Comparison of ENCODE assay signal across 1 cellular context in genomic region chr1:119140177-119141019, GRCh38.
TF ChIP-seq lines count a peak whose summit lies in the region.

WARS2 (minus strand) TSS chr1:119140653; CDS start chr1:119140644, 9 bp downstream.

TF ChIP-seq in K562, 482 proteins besides CTCF, POLR2A, EP300 and RAD21 (continued from another document and continues in another):
- TF ChIP-seq ZBTB9 (CRISPR knock-in tag; IDR thresholded peaks at IDR 0.05), result no peak
- peak; percentile 65; the same call in 1 of the 2 replicates for TF ChIP-seq CREB3L1 (IDR thresholded peaks at IDR 0.05; ENCODE audit: borderline replicate concordance, low read depth)
- TF ChIP-seq ZNF280B (CRISPR knock-in tag; IDR thresholded peaks at IDR 0.05), result no peak
- TF ChIP-seq ADNP (tag; IDR thresholded peaks at IDR 0.05), result no peak
- peak in 1 of 2 experiments; percentile 69; a peak in 1 of 4 replicates for TF ChIP-seq TEAD1 (CRISPR knock-in tag; IDR thresholded peaks at IDR 0.05)
- TF ChIP-seq CTBP1 (IDR thresholded peaks at IDR 0.05; ENCODE audit: borderline replicate concordance), result peak; percentile 78
- no peak; the same call in 1 of the 2 replicates for TF ChIP-seq ETV5 (CRISPR knock-in tag; IDR thresholded peaks at IDR 0.05; ENCODE audit: low read depth)
- TF ChIP-seq PHF21A (IDR thresholded peaks at IDR 0.05; ENCODE audit: borderline replicate concordance, low read depth), result no peak
- TF ChIP-seq RBBP5 (IDR thresholded peaks at IDR 0.05; ENCODE audit: borderline replicate concordance, insufficient read depth, low read length, poor library complexity, severe bottlenecking), result peak; percentile 69
- 0 out of 2 replicates have a peak, but pooled peaks have one; percentile 44 for TF ChIP-seq ZNF3 (CRISPR knock-in tag; IDR thresholded peaks at IDR 0.05)
- TF ChIP-seq FOXA3 (CRISPR knock-in tag; conservative IDR thresholded peaks at IDR 0.05 in 1 of 2, IDR thresholded peaks at IDR 0.05 in 1 of 2), result 0 out of 4 replicates have a peak, but pooled peaks of 1 of the 2 experiments have one; percentile 35
- TF ChIP-seq CLOCK (CRISPR knock-in tag; IDR thresholded peaks at IDR 0.05; ENCODE audit: borderline replicate concordance), result no peak
- TF ChIP-seq MTA1 (IDR thresholded peaks at IDR 0.05; ENCODE audit: borderline replicate concordance), result peak; percentile 95
- peak; percentile 63; the same call in 1 of the 2 replicates for TF ChIP-seq CREB3 (tag; conservative IDR thresholded peaks at IDR 0.05; ENCODE audit: low read depth)
- TF ChIP-seq IRF1 (CRISPR knock-in tag; IDR thresholded peaks at IDR 0.05; ENCODE audit: borderline replicate concordance), result no peak
- TF ChIP-seq HINFP (tag; conservative IDR thresholded peaks at IDR 0.05; ENCODE audit: low read depth), result no peak
- TF ChIP-seq BDP1 (IDR thresholded peaks at IDR 0.05; ENCODE audit: insufficient read depth, insufficient read length), result no peak
- peak; percentile 85 for TF ChIP-seq MGA (IDR thresholded peaks at IDR 0.05)
- no peak for TF ChIP-seq DDX20 (tag; IDR thresholded peaks at IDR 0.05; ENCODE audit: low read depth)
- TF ChIP-seq MYNN (IDR thresholded peaks at IDR 0.05), result no peak
- TF ChIP-seq MYNN (CRISPR knock-in tag; IDR thresholded peaks at IDR 0.05), result no peak
- TF ChIP-seq E2F1 (CRISPR knock-in tag; IDR thresholded peaks at IDR 0.05), result peak; percentile 88
- peak; percentile 97 to 98 for TF ChIP-seq NRF1 (conservative IDR thresholded peaks at IDR 0.05 in 1 of 2, IDR thresholded peaks at IDR 0.05 in 1 of 2)
- no peak for TF ChIP-seq ZSCAN29 (IDR thresholded peaks at IDR 0.05)
- 0 out of 2 replicates have a peak, but pooled peaks have one; percentile 35 for TF ChIP-seq CC2D1A (IDR thresholded peaks at IDR 0.05)
- TF ChIP-seq ZNF324 (CRISPR knock-in tag; IDR thresholded peaks at IDR 0.05), result no peak
- peak in 1 of 2 experiments; percentile 96; a peak in 2 of 4 replicates for TF ChIP-seq HDAC1 (IDR thresholded peaks at IDR 0.05)
